ENCODE assay signal across 27 cellular contexts in the genomic region with DNA sequence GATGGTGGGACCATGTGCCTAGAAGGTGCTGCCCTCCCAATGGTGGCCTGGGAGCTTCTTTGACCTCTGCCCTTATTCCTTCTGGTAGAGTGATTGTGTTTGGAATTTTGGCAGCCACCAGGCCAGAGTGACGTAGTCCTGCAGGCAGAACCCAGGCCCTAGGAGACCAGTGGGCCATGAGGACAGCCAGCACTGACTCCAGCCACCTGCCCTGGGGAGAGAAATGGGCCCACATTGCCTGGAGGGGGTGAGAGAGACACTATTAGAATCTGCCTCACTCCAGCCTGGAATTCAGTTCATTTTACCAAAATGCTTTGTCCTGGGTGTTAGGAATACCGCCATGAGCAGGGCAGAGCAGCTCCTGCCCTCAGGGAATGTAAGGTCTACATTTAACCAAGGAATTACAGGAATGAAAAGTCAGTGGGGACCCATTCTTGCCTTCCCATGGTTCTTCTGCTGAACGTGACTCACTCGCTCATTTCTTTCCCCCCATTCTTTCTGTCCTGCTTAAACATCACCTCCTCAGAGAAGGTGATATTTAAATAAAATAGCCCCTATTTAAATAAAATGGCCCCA. TPM values are rescaled to one million over a fixed set of nuclear protein-coding genes. Genes with fewer than 3 reads are reported as not detected.
A peak's percentile ranks its signal among the peaks of the same experiment; 100 is the strongest.
DNase-seq lines count a peak whose midpoint lies in the region; ATAC-seq and TF ChIP-seq lines count a peak whose summit lies in the region.
"Had no signal": no experiment of that assay in that cellular context is flagged by ENCODE, and none has a peak within 500 bp of the region (broad histone marks: within the 10 kb centered on the region; RNA-seq: fewer than 3 reads in every experiment).

No MANE protein-coding gene starts in this region.

- peaks cover 3% of the 10 kb centered on the region for H3K9me3 ChIP-seq in trophoblast cell (ENCODE audit: insufficient read depth, low read depth, low read length)
- H3K9me3 ChIP-seq in adrenal gland (replicated peaks in 1 of 3), result no peaks in the 10 kb centered on the region
- H3K9me3 ChIP-seq: A549; BLaER1 treated with 17β-estradiol and CSF1 and Interleukin-3, amounts not matched to agents 10 nM and 100 nM; Caco-2 had no signal

- H3K27ac ChIP-seq in trophoblast cell (ENCODE audit: low read depth, low read length) (no peak overlapping the region), adrenal gland (no peak overlapping the region)
- H3K27ac ChIP-seq: A549; BLaER1 treated with 17β-estradiol and CSF1 and Interleukin-3, amounts not matched to agents 10 nM and 100 nM; GM23248 had no signal

- peaks cover 3% of the 10 kb centered on the region for H3K79me1 ChIP-seq in trophoblast cell (ENCODE audit: low read length)

- H2BK5ac ChIP-seq in trophoblast cell (ENCODE audit: low read depth, low read length, poor library complexity), result no peak overlapping the region

- H3K36me3 ChIP-seq in trophoblast cell (ENCODE audit: control insufficient read depth in 1 of 2, insufficient read depth in 2 of 2, low read length in 2 of 2), result no peaks in the 10 kb centered on the region
- no peaks in the 10 kb centered on the region for H3K36me3 ChIP-seq in adrenal gland (replicated peaks in 1 of 2)
- H3K36me3 ChIP-seq: BLaER1 treated with 17β-estradiol and CSF1 and Interleukin-3, amounts not matched to agents 10 nM and 100 nM had no signal

- H3K4ac ChIP-seq in trophoblast cell (ENCODE audit: low read depth, low read length), result no peak overlapping the region

- H3K18ac ChIP-seq in trophoblast cell (ENCODE audit: low read length), result no peak overlapping the region

- H3K14ac ChIP-seq in trophoblast cell (ENCODE audit: low read length), result no peak overlapping the region

- intact Hi-C loops in left ventricle myocardium superior (cut with micrococcal nuclease), result loop anchor here (10.0 kb wide), 1 partner anchor 125 kb away; no protein-coding TSS in a partner anchor
- intact Hi-C loops in adrenal gland (cut with DNase I), result loop anchor here (5.0 kb wide), 2 partner anchors 63 to 122 kb away; no protein-coding TSS in a partner anchor

- no peak overlapping the region for H2BK120ac ChIP-seq in trophoblast cell (ENCODE audit: insufficient read depth, low read length, poor library complexity)

- H2AK5ac ChIP-seq in trophoblast cell (ENCODE audit: low read length), result no peak overlapping the region

- no peak overlapping the region for H3K4me2 ChIP-seq in trophoblast cell (ENCODE audit: low read length)
- H3K4me2 ChIP-seq: A549; BLaER1 treated with 17β-estradiol and CSF1 and Interleukin-3, amounts not matched to agents 10 nM and 100 nM had no signal

- peak overlapping the region; percentile 47 for H2BK12ac ChIP-seq in trophoblast cell (ENCODE audit: low read length)

- H3K23ac ChIP-seq in trophoblast cell (ENCODE audit: low read length), result no peak overlapping the region

- peaks cover 15 to 23% of the 10 kb centered on the region in 2 experiments for H3K4me1 ChIP-seq in trophoblast cell (ENCODE audit: control insufficient read depth in 1 of 2, insufficient read depth in 2 of 2, low read length in 2 of 2)
- H3K4me1 ChIP-seq in adrenal gland (replicated peaks in 1 of 2), result peaks cover 10 to 15% of the 10 kb centered on the region in 2 donors

- peak; percentile 54 for ATAC-seq in left ventricle myocardium superior
- ATAC-seq: A549, K562, PC-3 had no signal

- no peak for TF ChIP-seq CTCF in adrenal gland (IDR thresholded peaks at IDR 0.05)

- H4K8ac ChIP-seq in trophoblast cell (ENCODE audit: low read depth, low read length), result peak overlapping the region; percentile 25

- no CpG with 5 or more reads among the region's 4 CpGs for WGBS in trophoblast cell (ENCODE audit: extremely low coverage, insufficient coverage, insufficient read length)
- 85 to 95% (median 91%) methylated on average over 3 to 4 of the region's 4 CpGs for WGBS in adrenal gland, 4 donors

- no peak overlapping the region for H2AFZ ChIP-seq in trophoblast cell (ENCODE audit: insufficient read depth, low read length, poor library complexity)
- H2AFZ ChIP-seq: GM23248 had no signal

- H3K9ac ChIP-seq in trophoblast cell (ENCODE audit: low read length), result no peak overlapping the region
- H3K9ac ChIP-seq: BLaER1 treated with 17β-estradiol and CSF1 and Interleukin-3, amounts not matched to agents 10 nM and 100 nM; GM23248 had no signal

- H3K79me2 ChIP-seq in trophoblast cell (ENCODE audit: control insufficient read depth, insufficient read depth, low read length, poor library complexity), result no peaks in the 10 kb centered on the region

- H4K12ac ChIP-seq in trophoblast cell (ENCODE audit: low read depth, low read length), result no peak overlapping the region

- H3K4me3 ChIP-seq in trophoblast cell (ENCODE audit: low read depth, low read length) (no peak overlapping the region), adrenal gland (no peak overlapping the region)
- H3K4me3 ChIP-seq: A549; BLaER1 treated with 17β-estradiol and CSF1 and Interleukin-3, amounts not matched to agents 10 nM and 100 nM; GM23248; K562 had no signal

- no peak overlapping the region for H4K91ac ChIP-seq in trophoblast cell (ENCODE audit: low read depth, low read length)

- H3K27me3 ChIP-seq in trophoblast cell (ENCODE audit: insufficient read depth, low read length), result peaks cover 16% of the 10 kb centered on the region
- peaks cover 15% of the 10 kb centered on the region for H3K27me3 ChIP-seq in adrenal gland

- peak; percentile 71 for DNase-seq in EL
- DNase-seq in M059J (ENCODE audit: low read depth), result peak; percentile 74
- DNase-seq in left ventricle myocardium superior, result no peak
- peak; percentile 99 to 100 for DNase-seq in trophoblast cell
- no peak for DNase-seq in UCSD-AML1 (lab: John Stamatoyannopoulos, UW; ENCODE audit: unreplicated experiment)
- DNase-seq in adrenal gland, result no peak
- no peak for DNase-seq in medulla oblongata (ENCODE audit: extremely low spot score)
- DNase-seq: AML-193; Caco-2; CD4-positive, alpha-beta memory T cell; DMS79; GM23248; H9; Kasumi-1; MV-4-11; NCI-H2029; NCI-H446; NCI-H526; NCI-H82; NK-92 treated with Interleukin-12 subunit alpha and Interleukin-12 subunit beta, amount 100 ng/mL, for 24 hours; PC-3; SHP77 had no signal

- TF ChIP-seq POLR2A in adrenal gland (IDR thresholded peaks at IDR 0.05), result no peak

RNA-seq across cellular contexts. Expression of a gene that starts 5.5 kb away (rescaled TPM):
- total RNA-seq in M059J (2014; rRNA removed; shearing (Covaris generic)), result 0.44 and 2.0 TPM in 2 replicates
- total RNA-seq in left ventricle myocardium superior, result 11.0 TPM
- 38.6 and 39.3 TPM in 2 replicates for polyA plus RNA-seq in trophoblast cell (2013)
- 10 to 100 TPM in 5 of 8 donors, 1 to 10 TPM in 3; 3.0 to 28.2 (median 11.9) TPM for total RNA-seq in adrenal gland
- 10 to 100 TPM in 2 of 3 donors, 1 to 10 TPM in 1; 3.1 to 99.8 (median 15.9) TPM for polyA plus RNA-seq in adrenal gland
- polyA plus RNA-seq: CD4-positive, alpha-beta memory T cell; K562 had no signal

RNA-seq across cellular contexts. Expression of a gene that starts 50.8 kb away (rescaled TPM):
- 0.12 TPM in 1 of 2 replicates, not detected in the other for total RNA-seq in M059J (2014; rRNA removed; shearing (Covaris generic))
- total RNA-seq in left ventricle myocardium superior (not detected), adrenal gland (under 1 TPM in 3 of 8 donors, not detected in 5; 0.18 to 0.50 (median 0.41) TPM)
- polyA plus RNA-seq in trophoblast cell (2013), result 0.27 and 0.56 TPM in 2 replicates
- under 1 TPM in 2 of 3 donors, not detected in 1; 0.10 to 0.56 TPM for polyA plus RNA-seq in adrenal gland
- total RNA-seq: CD4-positive, alpha-beta memory T cell; GM23248; HT1080; K562; MCF 10A had no signal
- polyA plus RNA-seq: CD4-positive, alpha-beta memory T cell; GM23248; K562 had no signal

Comparison
In these comparisons a context has a peak if more than half of its experiments do, and no peak if none do; other contexts are left out.
1. DNase-seq: peak in EL (single experiment), M059J (single experiment) and trophoblast cell (2 of 2); none in left ventricle myocardium superior (single experiment), UCSD-AML1 (single experiment), adrenal gland (0 of 7) and medulla oblongata (single experiment).